ENCODE assay signal across 11 cellular contexts in genomic region chr2:174614261-174614660, GRCh38. TPM values are rescaled to one million over a fixed set of nuclear protein-coding genes. Genes with fewer than 3 reads are reported as not detected.
DNase-seq lines count a peak whose midpoint lies in the region; ATAC-seq and TF ChIP-seq lines count a peak whose summit lies in the region.
"Had no signal": no experiment of that assay in that cellular context is flagged by ENCODE, and none has a peak within 500 bp of the region (broad histone marks: within the 10 kb centered on the region; RNA-seq: fewer than 3 reads in every experiment).

No MANE protein-coding gene starts in this region.

- DNase-seq in CD4-positive, CD25-positive, alpha-beta regulatory T cell = no peak
- peak; percentile 31 for DNase-seq in brain microvascular endothelial cell
- no peak for DNase-seq in NCI-H1436 (lab: John Stamatoyannopoulos, UW)
- DNase-seq in activated CD4-positive, alpha-beta T cell treated with anti-CD3 and anti-CD28 coated beads, Interleukin-2, amount 10 ng/mL, durations not matched to agents 7 days and 5 days = no peak
- no peak for DNase-seq in left ventricle myocardium inferior
- DNase-seq in DMS 273 (lab: John Stamatoyannopoulos, UW; ENCODE audit: unreplicated experiment) = no peak
- DNase-seq: colonic mucosa, posterior cingulate gyrus had no signal

- intact Hi-C loops in left ventricle myocardium inferior (cut with micrococcal nuclease) = no loop called here

- peak overlapping the region; percentile 20 to 93 (median 85) for H3K27ac Mint-ChIP-seq in CD4-positive, CD25-positive, alpha-beta regulatory T cell
- no peak overlapping the region for H3K27ac Mint-ChIP-seq in activated CD4-positive, alpha-beta T cell treated with anti-CD3 and anti-CD28 coated beads, Interleukin-2, amount 10 ng/mL, durations not matched to agents 7 days and 5 days

- no peak for TF ChIP-seq CTCF in brain microvascular endothelial cell (IDR thresholded peaks at IDR 0.05; ENCODE audit: low read depth, low read length, missing control alignments)
- no peak for TF ChIP-seq CTCF in left ventricle myocardium inferior (IDR thresholded peaks at IDR 0.05; ENCODE audit: borderline replicate concordance)

- in situ Hi-C loops in brain microvascular endothelial cell (cut with HindIII; ENCODE audit: low pct_ligation_motif_present, low sequenced_read_pairs) = no loop called here

- H3K27ac ChIP-seq in CD4-positive, CD25-positive, alpha-beta regulatory T cell (ENCODE audit: insufficient read depth, low read length, poor library complexity, severe bottlenecking) = no peak overlapping the region
- H3K27ac ChIP-seq in HUES64 (ENCODE audit: low read depth, low read length) (peak overlapping the region; percentile 3; the same call in 1 of the 2 replicates), brain microvascular endothelial cell (no peak overlapping the region), mesodermal cell (ENCODE audit: low read depth, low read length, severe bottlenecking) (peak overlapping the region; percentile 77), left ventricle myocardium inferior (replicated peaks) (no peak overlapping the region)
- H3K27ac ChIP-seq: colonic mucosa had no signal

- POLR2A ChIA-PET in activated CD4-positive, alpha-beta T cell treated with anti-CD3 and anti-CD28 coated beads, Interleukin-2, amount 10 ng/mL, durations not matched to agents 7 days and 5 days (lab: Charles Lee) = no interaction called here

- no peak for ATAC-seq in CD4-positive, CD25-positive, alpha-beta regulatory T cell (ENCODE audit: low read depth in 2 of 2)
- ATAC-seq: SK-N-SH treated with all-trans-retinoic acid at 6 μM for 48 hours had no signal

- no peak overlapping the region for H3K4me3 Mint-ChIP-seq in CD4-positive, CD25-positive, alpha-beta regulatory T cell
- no peak overlapping the region for H3K4me3 Mint-ChIP-seq in activated CD4-positive, alpha-beta T cell treated with anti-CD3 and anti-CD28 coated beads, Interleukin-2, amount 10 ng/mL, durations not matched to agents 7 days and 5 days

- no peaks in the 10 kb centered on the region for H3K9me3 Mint-ChIP-seq in CD4-positive, CD25-positive, alpha-beta regulatory T cell
- H3K9me3 Mint-ChIP-seq in activated CD4-positive, alpha-beta T cell treated with anti-CD3 and anti-CD28 coated beads, Interleukin-2, amount 10 ng/mL, durations not matched to agents 7 days and 5 days = no peaks in the 10 kb centered on the region

- H3K36me3 Mint-ChIP-seq in CD4-positive, CD25-positive, alpha-beta regulatory T cell = peaks cover 42% of the 10 kb centered on the region
- peaks cover 79% of the 10 kb centered on the region for H3K36me3 Mint-ChIP-seq in activated CD4-positive, alpha-beta T cell treated with anti-CD3 and anti-CD28 coated beads, Interleukin-2, amount 10 ng/mL, durations not matched to agents 7 days and 5 days (ENCODE audit: low read depth)

- no peaks in the 10 kb centered on the region for H3K27me3 ChIP-seq in CD4-positive, CD25-positive, alpha-beta regulatory T cell (ENCODE audit: control insufficient read depth, insufficient read depth, low read length)
- H3K27me3 ChIP-seq in HUES64 (ENCODE audit: insufficient read depth, low read length) = no peaks in the 10 kb centered on the region
- H3K27me3 ChIP-seq in brain microvascular endothelial cell (replicated peaks) = no peaks in the 10 kb centered on the region
- H3K27me3 ChIP-seq in left ventricle myocardium inferior (ENCODE audit: low read depth) = no peaks in the 10 kb centered on the region
- H3K27me3 ChIP-seq: colonic mucosa had no signal

- no peaks in the 10 kb centered on the region for H3K27me3 Mint-ChIP-seq in CD4-positive, CD25-positive, alpha-beta regulatory T cell
- H3K27me3 Mint-ChIP-seq in activated CD4-positive, alpha-beta T cell treated with anti-CD3 and anti-CD28 coated beads, Interleukin-2, amount 10 ng/mL, durations not matched to agents 7 days and 5 days = no peaks in the 10 kb centered on the region

- 70% methylated on average over 4 of the region's 4 CpGs for WGBS in HUES64
- WGBS in mesodermal cell (ENCODE audit: insufficient coverage in 2 of 2), 2 experiments = 60% methylated on average over 1 of the region's 4 CpGs; no CpG with 5 or more reads in 1 of the 2 experiments

- CTCF ChIA-PET in activated CD4-positive, alpha-beta T cell treated with anti-CD3 and anti-CD28 coated beads, Interleukin-2, amount 10 ng/mL, durations not matched to agents 7 days and 5 days (lab: Charles Lee) = interaction anchor here (0.7 to 8.8 kb wide), 2 partner anchors 11 to 16 kb away, joined by 3 to 91 read pairs; partner anchors contain the start of gene WIPF1

- H3K4me3 ChIP-seq in CD4-positive, CD25-positive, alpha-beta regulatory T cell (ENCODE audit: low read depth, low read length) = no peak overlapping the region
- H3K4me3 ChIP-seq in HUES64 (ENCODE audit: low read length) (no peak overlapping the region), brain microvascular endothelial cell (ENCODE audit: low read depth, low read length) (no peak overlapping the region), mesodermal cell (ENCODE audit: extremely low read depth, insufficient read depth, low read length, poor library complexity, severe bottlenecking) (no peak overlapping the region), left ventricle myocardium inferior (no peak overlapping the region)
- H3K4me3 ChIP-seq: colonic mucosa had no signal

- H3K9me3 ChIP-seq in CD4-positive, CD25-positive, alpha-beta regulatory T cell (ENCODE audit: control insufficient read depth in 2 of 2, low read length in 2 of 2) = no peaks in the 10 kb centered on the region
- H3K9me3 ChIP-seq in HUES64 (ENCODE audit: insufficient read depth, low read depth, low read length) = no peaks in the 10 kb centered on the region
- H3K9me3 ChIP-seq in mesodermal cell (ENCODE audit: control insufficient read depth, low read length) = no peaks in the 10 kb centered on the region
- H3K9me3 ChIP-seq in left ventricle myocardium inferior (replicated peaks) = no peaks in the 10 kb centered on the region
- H3K9me3 ChIP-seq: colonic mucosa had no signal

- H3K4me1 ChIP-seq in CD4-positive, CD25-positive, alpha-beta regulatory T cell (ENCODE audit: control insufficient read depth, insufficient read depth, low read length, poor library complexity, severe bottlenecking) = peaks cover 85% of the 10 kb centered on the region
- peaks cover 11% of the 10 kb centered on the region; the same call in 1 of the 2 replicates for H3K4me1 ChIP-seq in HUES64 (ENCODE audit: insufficient read depth, low read length)
- peaks cover 22% of the 10 kb centered on the region for H3K4me1 ChIP-seq in mesodermal cell (ENCODE audit: control insufficient read depth, insufficient read depth, low read length, poor library complexity, severe bottlenecking)
- peaks cover 52% of the 10 kb centered on the region for H3K4me1 ChIP-seq in left ventricle myocardium inferior
- H3K4me1 ChIP-seq: colonic mucosa had no signal

- peaks cover 22 to 95% (median 77%) of the 10 kb centered on the region in 4 donors for H3K4me1 Mint-ChIP-seq in CD4-positive, CD25-positive, alpha-beta regulatory T cell
- peaks cover 92% of the 10 kb centered on the region for H3K4me1 Mint-ChIP-seq in activated CD4-positive, alpha-beta T cell treated with anti-CD3 and anti-CD28 coated beads, Interleukin-2, amount 10 ng/mL, durations not matched to agents 7 days and 5 days

- peaks cover 33% of the 10 kb centered on the region for H3K36me3 ChIP-seq in CD4-positive, CD25-positive, alpha-beta regulatory T cell (ENCODE audit: control insufficient read depth, insufficient read depth, low read length)
- H3K36me3 ChIP-seq in HUES64 (ENCODE audit: insufficient read depth, low read length) (no peaks in the 10 kb centered on the region), brain microvascular endothelial cell (replicated peaks) (no peaks in the 10 kb centered on the region), mesodermal cell (ENCODE audit: control insufficient read depth, insufficient read depth, low read length) (no peaks in the 10 kb centered on the region), left ventricle myocardium inferior (no peaks in the 10 kb centered on the region)
- H3K36me3 ChIP-seq: colonic mucosa had no signal

- no peak overlapping the region for H3K9ac ChIP-seq in HUES64 (ENCODE audit: low read depth, low read length)

RNA-seq across cellular contexts. Expression of gene WIPF1, which starts 16.7 kb away (rescaled TPM):
- total RNA-seq in CD4-positive, CD25-positive, alpha-beta regulatory T cell = 473 TPM
- polyA plus RNA-seq in CD4-positive, CD25-positive, alpha-beta regulatory T cell = 100 to 1,000 TPM in 2 of 4 donors, 10 to 100 TPM in 2; 95.5 to 114 (median 105) TPM
- 6.4 TPM for polyA plus RNA-seq in HUES64 (2013, experiment 1 of 2)
- polyA plus RNA-seq in HUES64 (2013, experiment 2 of 2) = 8.9 TPM
- 47.2 TPM for polyA plus RNA-seq in mesodermal cell (2013, experiment 1 of 2)
- polyA plus RNA-seq in mesodermal cell (2013, experiment 2 of 2) = 43.1 TPM
- 100 to 1,000 TPM; 378 to 423 TPM for total RNA-seq in activated CD4-positive, alpha-beta T cell treated with anti-CD3 and anti-CD28 coated beads, Interleukin-2, amount 10 ng/mL, durations not matched to agents 7 days and 5 days
- 15.0 TPM for total RNA-seq in left ventricle myocardium inferior

Comparison
In these comparisons a context has a peak if more than half of its experiments do, and no peak if none do; other contexts are left out.
1. H3K27ac ChIP-seq: peak in HUES64 (single experiment) and mesodermal cell (single experiment); none in CD4-positive, CD25-positive, alpha-beta regulatory T cell (single experiment), brain microvascular endothelial cell (single experiment) and left ventricle myocardium inferior (single experiment).
2. RNA of gene WIPF1, which starts 16.7 kb away (total RNA-seq): 473 TPM in CD4-positive, CD25-positive, alpha-beta regulatory T cell (single experiment) and 378 to 423 TPM in activated CD4-positive, alpha-beta T cell treated with anti-CD3 and anti-CD28 coated beads, Interleukin-2, amount 10 ng/mL, durations not matched to agents 7 days and 5 days; 15.0 TPM in left ventricle myocardium inferior (single experiment); every median in the first group is over 10 times any median in the second.